Comparison of ENCODE assay signal across 20 cellular contexts in the genomic region with DNA sequence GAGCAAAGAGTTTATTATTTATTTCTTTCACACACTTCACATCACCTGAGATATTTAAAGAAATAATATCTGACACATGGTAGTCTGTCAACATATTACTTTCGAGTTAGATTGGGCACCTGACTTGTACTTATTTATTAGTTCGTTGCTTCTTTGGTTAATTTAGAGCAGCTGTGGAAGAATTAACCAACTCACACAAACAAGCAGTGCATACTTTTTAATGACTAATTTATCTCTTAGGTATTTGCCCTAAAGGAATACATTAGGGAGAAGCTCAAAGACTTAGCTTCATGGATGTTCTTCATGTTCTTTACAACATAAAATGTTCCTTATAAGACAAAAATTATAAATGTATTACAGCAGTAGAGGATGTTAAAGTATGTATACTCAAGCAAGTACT.
DNase-seq lines count a peak whose midpoint lies in the region; ATAC-seq, FAIRE-seq and TF ChIP-seq lines count a peak whose summit lies in the region.
"Had no signal": no experiment of that assay in that cellular context is flagged by ENCODE, and none has a peak within 500 bp of the region (broad histone marks: within the 10 kb centered on the region; RNA-seq: fewer than 3 reads in every experiment).

No MANE protein-coding gene starts in this region.

- peaks cover 22% of the 10 kb centered on the region for H3K79me2 ChIP-seq in Karpas-422 (ENCODE audit: low read length)

- no peak overlapping the region for H3K23ac ChIP-seq in mesenchymal stem cell (ENCODE audit: low read length in 2 of 2)

- no peak overlapping the region for H3K14ac ChIP-seq in mesenchymal stem cell (ENCODE audit: low read length in 2 of 2)

- no peak overlapping the region for H3K4me2 ChIP-seq in Karpas-422 (ENCODE audit: low read depth, low read length, poor library complexity, severe bottlenecking)
- H3K4me2 ChIP-seq in mesenchymal stem cell (ENCODE audit: low read length, poor library complexity, severe bottlenecking): no peak overlapping the region
- H3K4me2 ChIP-seq: KMS-11 had no signal

- no peak overlapping the region for H2BK120ac ChIP-seq in mesenchymal stem cell (ENCODE audit: low read depth, low read length)

- no peaks in the 10 kb centered on the region for H3K79me1 ChIP-seq in mesenchymal stem cell (replicated peaks; ENCODE audit: low read length, poor library complexity, severe bottlenecking)

- H2AFZ ChIP-seq in Karpas-422 (ENCODE audit: low read length): no peak overlapping the region
- H2AFZ ChIP-seq in mesenchymal stem cell (ENCODE audit: low read depth, low read length): no peak overlapping the region

- no peaks in the 10 kb centered on the region for H3K9me2 ChIP-seq in Karpas-422 (replicated peaks; ENCODE audit: insufficient read depth, low read length)

- H2BK15ac ChIP-seq in mesenchymal stem cell (ENCODE audit: low read depth, poor library complexity, severe bottlenecking): no peak overlapping the region

- TF ChIP-seq CTCF in AG10803 (conservative IDR thresholded peaks at IDR 0.05; ENCODE audit: low read length) (no peak), bronchial epithelial cell (IDR thresholded peaks at IDR 0.05; ENCODE audit: insufficient read depth, low read length, severe bottlenecking) (no peak)

- no peak for FAIRE-seq in bronchial epithelial cell (lab: Jason Lieb, UNC)
- FAIRE-seq: GM12891, H1, HTR-8/SVneo had no signal

- no peak overlapping the region for H2BK5ac ChIP-seq in mesenchymal stem cell (ENCODE audit: low read depth, low read length, poor library complexity, severe bottlenecking)

- no peak overlapping the region for H2AK5ac ChIP-seq in mesenchymal stem cell (ENCODE audit: low read length, severe bottlenecking)

- no peak overlapping the region for H4K8ac ChIP-seq in mesenchymal stem cell (ENCODE audit: low read length)

- peak overlapping the region; percentile 21; the same call in 1 of the 2 replicates for H3K27ac ChIP-seq in Karpas-422 (ENCODE audit: low read length)
- H3K27ac ChIP-seq in mesenchymal stem cell (ENCODE audit: low read length, poor library complexity, severe bottlenecking): no peak overlapping the region
- H3K27ac ChIP-seq: KMS-11 had no signal

- no peaks in the 10 kb centered on the region for H4K20me1 ChIP-seq in Karpas-422 (ENCODE audit: insufficient read depth, low read depth, low read length)

- DNase-seq in AG10803 (ENCODE audit: low read depth) (peak; percentile 37), Karpas-422 (no peak), bronchial epithelial cell (ENCODE audit: low read depth) (peak; percentile 37), mesenchymal stem cell (no peak), NCI-H1436 treated with DMSO at 0.1 percent for 48 hours (lab: John Stamatoyannopoulos, UW) (no peak), DMS153 treated with DMSO at 0.1 percent for 48 hours (lab: John Stamatoyannopoulos, UW; ENCODE audit: unreplicated experiment) (no peak)
- DNase-seq: 8988T, NCI-H1105, NCI-H2029 treated with DMSO at 0.1 percent for 48 hours, NCI-H226, NCI-H524, NCI-H82, RPMI8226, SHP77 had no signal

- no peak overlapping the region for H3K4ac ChIP-seq in mesenchymal stem cell (ENCODE audit: low read depth in 1 of 2, low read length in 2 of 2)

- no peak overlapping the region for H4K91ac ChIP-seq in mesenchymal stem cell (ENCODE audit: low read length)

- H3K18ac ChIP-seq in mesenchymal stem cell (ENCODE audit: low read depth in 1 of 2, low read length in 2 of 2): no peak overlapping the region

- H3K9ac ChIP-seq in Karpas-422 (ENCODE audit: low read length) (no peak overlapping the region), mesenchymal stem cell (ENCODE audit: low read length) (peak overlapping the region; percentile 13)
- H3K9ac ChIP-seq: KMS-11 had no signal

- ATAC-seq in GM21737 (IDR thresholded peaks at IDR 0.05; ENCODE audit: unreplicated experiment) (no peak), HG03039 (IDR thresholded peaks at IDR 0.05; ENCODE audit: unreplicated experiment) (no peak)

- H3K4me3 ChIP-seq in AG10803 (ENCODE audit: low read length) (no peak overlapping the region), Karpas-422 (ENCODE audit: low read length) (no peak overlapping the region), bronchial epithelial cell (ENCODE audit: low read depth, low read length) (no peak overlapping the region), mesenchymal stem cell (ENCODE audit: insufficient read depth in 1 of 2, low read depth in 1 of 2, low read length in 2 of 2) (no peak overlapping the region)

- H3K4me1 ChIP-seq in Karpas-422 (ENCODE audit: low read length) (peaks cover 44% of the 10 kb centered on the region), mesenchymal stem cell (ENCODE audit: control insufficient read depth, insufficient read depth, low read depth, low read length) (no peaks in the 10 kb centered on the region)

- H3K27me3 ChIP-seq in Karpas-422 (ENCODE audit: low read length): no peaks in the 10 kb centered on the region
- no peaks in the 10 kb centered on the region for H3K27me3 ChIP-seq in bronchial epithelial cell (ENCODE audit: control insufficient read depth, insufficient read depth, low read length)
- no peaks in the 10 kb centered on the region for H3K27me3 ChIP-seq in mesenchymal stem cell (ENCODE audit: control insufficient read depth in 1 of 2, insufficient read depth in 1 of 2, low read length in 2 of 2)

- WGBS in mesenchymal stem cell: no CpG with 5 or more reads among the region's 2 CpGs

- H3K36me3 ChIP-seq in Karpas-422 (ENCODE audit: insufficient read depth, low read length) (no peaks in the 10 kb centered on the region), bronchial epithelial cell (ENCODE audit: control insufficient read depth, insufficient read depth, low read length) (no peaks in the 10 kb centered on the region), mesenchymal stem cell (ENCODE audit: control insufficient read depth in 1 of 2, insufficient read depth in 2 of 2, low read depth in 1 of 2, low read length in 2 of 2) (peaks cover 0 to 10% of the 10 kb centered on the region in 2 experiments)

- no peak overlapping the region for H2BK12ac ChIP-seq in mesenchymal stem cell (ENCODE audit: low read length in 2 of 2)

- no peaks in the 10 kb centered on the region for H3K9me3 ChIP-seq in Karpas-422 (ENCODE audit: low read length)
- H3K9me3 ChIP-seq in mesenchymal stem cell (ENCODE audit: control insufficient read depth, low read length): no peaks in the 10 kb centered on the region

Comparison
In these comparisons a context has a peak if more than half of its experiments do, and no peak if none do; other contexts are left out.
1. DNase-seq: peak in AG10803 (single experiment) and bronchial epithelial cell (single experiment); none in Karpas-422 (single experiment), mesenchymal stem cell (single experiment), NCI-H1436 treated with DMSO at 0.1 percent for 48 hours (single experiment) and DMS153 treated with DMSO at 0.1 percent for 48 hours (single experiment).